In genomic region chr17:42333053-42333452, GRCh38 we compare ENCODE assay signal across 24 cellular contexts. TPM values are rescaled to one million over a fixed set of nuclear protein-coding genes. Genes with fewer than 3 reads are reported as not detected.
DNase-seq lines count a peak whose midpoint lies in the region; ATAC-seq, FAIRE-seq and TF ChIP-seq lines count a peak whose summit lies in the region.
"Had no signal": no experiment of that assay in that cellular context is flagged by ENCODE, and none has a peak within 500 bp of the region (broad histone marks: within the 10 kb centered on the region; RNA-seq: fewer than 3 reads in every experiment).

No MANE protein-coding gene starts in this region.

- no peak overlapping the region for H3K4me3 ChIP-seq in neutrophil (ENCODE audit: low read depth in 1 of 2, low read length in 1 of 2)
- H3K4me3 ChIP-seq: A549, GM23248, left ventricle myocardium inferior, skin epidermis had no signal

- H3K4me3 Mint-ChIP-seq in activated CD4-positive, alpha-beta T cell treated with anti-CD3 and anti-CD28 coated beads, Interleukin-2, amount 10 ng/mL, durations not matched to agents 7 days and 5 days = no peak overlapping the region

- POLR2A ChIA-PET in activated CD4-positive, alpha-beta T cell treated with anti-CD3 and anti-CD28 coated beads, Interleukin-2, amount 10 ng/mL, durations not matched to agents 7 days and 5 days (lab: Charles Lee) = no interaction called here

- H3K36me3 ChIP-seq in neutrophil = peaks cover 98% of the 10 kb centered on the region

- CTCF ChIA-PET in activated CD4-positive, alpha-beta T cell treated with anti-CD3 and anti-CD28 coated beads, Interleukin-2, amount 10 ng/mL, durations not matched to agents 7 days and 5 days (lab: Charles Lee) = interaction anchor here (1.0 kb wide), 1 partner anchor 15 kb away, joined by 3 read pairs; no protein-coding TSS in a partner anchor

- peak; percentile 63 for DNase-seq in activated CD4-positive, alpha-beta T cell treated with anti-CD3 and anti-CD28 coated beads for 48 hours
- DNase-seq in activated CD4-positive, alpha-beta T cell treated with anti-CD3 and anti-CD28 coated beads, Interleukin-2, amount 10 ng/mL, durations not matched to agents 7 days and 5 days = no peak
- no peak for DNase-seq in GM12892 (ENCODE audit: insufficient read length)
- DNase-seq in NCI-H2171 (lab: John Stamatoyannopoulos, UW) = peak; percentile 50
- DNase-seq in NCI-H1694 (lab: John Stamatoyannopoulos, UW) = no peak
- no peak for DNase-seq in posterior vena cava (ENCODE audit: low spot score)
- DNase-seq: activated effector memory CD4-positive, alpha-beta T cell treated with Interleukin-2 at 50 U/mL for 16 hours; anterior cingulate cortex; Calu3; caudate nucleus; GM23248; head of caudate nucleus; left ventricle myocardium inferior; NCI-H146; NCI-H345; NCI-H82; SHP77 treated with DMSO at 0.1 percent for 48 hours; stimulated activated CD4-positive, alpha-beta T cell treated with anti-CD3 and anti-CD28 coated beads, Interleukin-4, amount 100 ng/mL, for 1 hour; substantia nigra had no signal

- no peak for TF ChIP-seq POLR2A in GM12892 (IDR thresholded peaks at IDR 0.05; ENCODE audit: low read depth, low read length)

- no peaks in the 10 kb centered on the region for H3K27me3 Mint-ChIP-seq in activated CD4-positive, alpha-beta T cell treated with anti-CD3 and anti-CD28 coated beads, Interleukin-2, amount 10 ng/mL, durations not matched to agents 7 days and 5 days

- peak; percentile 5 for FAIRE-seq in GM12892 (lab: Jason Lieb, UNC)
- FAIRE-seq: A549, endothelial cell of umbilical vein had no signal

- H3K4me1 Mint-ChIP-seq in activated CD4-positive, alpha-beta T cell treated with anti-CD3 and anti-CD28 coated beads, Interleukin-2, amount 10 ng/mL, durations not matched to agents 7 days and 5 days = peaks cover 37% of the 10 kb centered on the region

- H3K36me3 Mint-ChIP-seq in activated CD4-positive, alpha-beta T cell treated with anti-CD3 and anti-CD28 coated beads, Interleukin-2, amount 10 ng/mL, durations not matched to agents 7 days and 5 days (ENCODE audit: low read depth) = peaks cover 60% of the 10 kb centered on the region

- no peak for TF ChIP-seq CTCF in neutrophil (IDR thresholded peaks at IDR 0.05)

- no peak overlapping the region for H3K27ac Mint-ChIP-seq in activated CD4-positive, alpha-beta T cell treated with anti-CD3 and anti-CD28 coated beads, Interleukin-2, amount 10 ng/mL, durations not matched to agents 7 days and 5 days

- intact Hi-C loops in posterior vena cava (cut with DNase I) = no loop called here

- no peaks in the 10 kb centered on the region for H3K27me3 ChIP-seq in neutrophil

- H3K9me3 ChIP-seq in neutrophil = no peaks in the 10 kb centered on the region
- H3K9me3 ChIP-seq: A549, left ventricle myocardium inferior had no signal

- H3K9me3 Mint-ChIP-seq in activated CD4-positive, alpha-beta T cell treated with anti-CD3 and anti-CD28 coated beads, Interleukin-2, amount 10 ng/mL, durations not matched to agents 7 days and 5 days = no peaks in the 10 kb centered on the region

- ATAC-seq in HG02678 (IDR thresholded peaks at IDR 0.05; ENCODE audit: unreplicated experiment) = no peak
- ATAC-seq: A549 had no signal

- H3K4me1 ChIP-seq in neutrophil (ENCODE audit: control insufficient read depth in 1 of 2, insufficient read depth in 1 of 2, low read depth in 1 of 2, low read length in 1 of 2) = no peaks in the 10 kb centered on the region

- H3K27ac ChIP-seq in neutrophil = peak overlapping the region; percentile 15
- H3K27ac ChIP-seq: GM23248, left ventricle myocardium inferior had no signal

RNA-seq across cellular contexts. Expression of gene STAT5A, which starts 44.8 kb away (rescaled TPM):
- total RNA-seq in activated CD4-positive, alpha-beta T cell treated with anti-CD3 and anti-CD28 coated beads, Interleukin-2, amount 10 ng/mL, durations not matched to agents 7 days and 5 days = 100 to 1,000 TPM in 1 of 2 experiments, 10 to 100 TPM in 1; 99.5 to 108 TPM
- polyA plus RNA-seq in GM12892 (2012; ENCODE audit: missing spikeins) = 48.4 TPM
- total RNA-seq in posterior vena cava = 10 to 100 TPM; 30.7 to 37.6 TPM

RNA-seq across cellular contexts. Expression of gene STAT3, which starts 55.2 kb away (rescaled TPM):
- 100 to 1,000 TPM; 114 to 121 TPM for total RNA-seq in activated CD4-positive, alpha-beta T cell treated with anti-CD3 and anti-CD28 coated beads, Interleukin-2, amount 10 ng/mL, durations not matched to agents 7 days and 5 days
- polyA plus RNA-seq in GM12892 (2012; ENCODE audit: missing spikeins) = 66.7 TPM
- total RNA-seq in posterior vena cava = 100 to 1,000 TPM; 230 to 241 TPM

RNA-seq across cellular contexts. Expression of gene STAT5B, which starts 56.9 kb away (rescaled TPM):
- 100 to 1,000 TPM; 150 to 164 TPM for total RNA-seq in activated CD4-positive, alpha-beta T cell treated with anti-CD3 and anti-CD28 coated beads, Interleukin-2, amount 10 ng/mL, durations not matched to agents 7 days and 5 days
- 40.7 TPM for polyA plus RNA-seq in GM12892 (2012; ENCODE audit: missing spikeins)
- 10 to 100 TPM; 88.6 to 96.3 TPM for total RNA-seq in posterior vena cava

Comparison
In these comparisons a context has a peak if more than half of its experiments do, and no peak if none do; other contexts are left out.
1. DNase-seq: peak in activated CD4-positive, alpha-beta T cell treated with anti-CD3 and anti-CD28 coated beads for 48 hours (single experiment) and NCI-H2171 (single experiment); none in activated CD4-positive, alpha-beta T cell treated with anti-CD3 and anti-CD28 coated beads, Interleukin-2, amount 10 ng/mL, durations not matched to agents 7 days and 5 days (single experiment), GM12892 (single experiment), NCI-H1694 (single experiment) and posterior vena cava (single experiment).